In genomic region chr4:56799824-56800756, GRCh38 we compare ENCODE assay signal across 1 cellular context.
TF ChIP-seq lines count a peak whose summit lies in the region.

No MANE protein-coding gene starts in this region.

TF ChIP-seq in HEK293, 187 proteins besides CTCF, POLR2A, EP300 and RAD21 (continued from another document):
- TF ChIP-seq AEBP2 (tag by site-specific recombination; IDR thresholded peaks at IDR 0.05; ENCODE audit: borderline replicate concordance) = no peak
- TF ChIP-seq REPIN1 (tag by site-specific recombination; IDR thresholded peaks at IDR 0.05; ENCODE audit: low read depth) = no peak
- TF ChIP-seq ZNF501 (tag by site-specific recombination; IDR thresholded peaks at IDR 0.05) = no peak
- no peak for TF ChIP-seq ZNF449 (tag by site-specific recombination; IDR thresholded peaks at IDR 0.05)
- no peak for TF ChIP-seq ZNF530 (tag by site-specific recombination; IDR thresholded peaks at IDR 0.05; ENCODE audit: low read depth)
- TF ChIP-seq ZNF629 (tag by site-specific recombination; IDR thresholded peaks at IDR 0.05) = peak; percentile 64
- TF ChIP-seq, protein P1, sequence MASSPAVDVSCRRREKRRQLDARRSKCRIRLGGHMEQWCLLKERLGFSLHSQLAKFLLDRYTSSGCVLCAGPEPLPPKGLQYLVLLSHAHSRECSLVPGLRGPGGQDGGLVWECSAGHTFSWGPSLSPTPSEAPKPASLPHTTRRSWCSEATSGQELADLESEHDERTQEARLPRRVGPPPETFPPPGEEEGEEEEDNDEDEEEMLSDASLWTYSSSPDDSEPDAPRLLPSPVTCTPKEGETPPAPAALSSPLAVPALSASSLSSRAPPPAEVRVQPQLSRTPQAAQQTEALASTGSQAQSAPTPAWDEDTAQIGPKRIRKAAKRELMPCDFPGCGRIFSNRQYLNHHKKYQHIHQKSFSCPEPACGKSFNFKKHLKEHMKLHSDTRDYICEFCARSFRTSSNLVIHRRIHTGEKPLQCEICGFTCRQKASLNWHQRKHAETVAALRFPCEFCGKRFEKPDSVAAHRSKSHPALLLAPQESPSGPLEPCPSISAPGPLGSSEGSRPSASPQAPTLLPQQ (tag by site-specific recombination; IDR thresholded peaks at IDR 0.05) = no peak
- TF ChIP-seq MZF1 (tag by site-specific recombination; IDR thresholded peaks at IDR 0.05; ENCODE audit: borderline replicate concordance) = 0 out of 2 replicates have a peak, but pooled peaks have one; percentile 26
- no peak for TF ChIP-seq ZNF114 (tag by site-specific recombination; IDR thresholded peaks at IDR 0.05)
- no peak for TF ChIP-seq KLF8 (tag by site-specific recombination; IDR thresholded peaks at IDR 0.05)
- no peak for TF ChIP-seq GLI2 (tag by site-specific recombination; IDR thresholded peaks at IDR 0.05; ENCODE audit: borderline replicate concordance, low read depth)
- TF ChIP-seq ZBTB17 (tag by site-specific recombination; IDR thresholded peaks at IDR 0.05) = peak; percentile 93
- no peak for TF ChIP-seq ZBTB8A (tag by site-specific recombination; IDR thresholded peaks at IDR 0.05)
- no peak for TF ChIP-seq ZNF112 (tag by site-specific recombination; IDR thresholded peaks at IDR 0.05)
- no peak for TF ChIP-seq KLF17 (tag by site-specific recombination; IDR thresholded peaks at IDR 0.05)
- TF ChIP-seq ZEB2 (tag by site-specific recombination; IDR thresholded peaks at IDR 0.05) = peak; percentile 52; the same call in 1 of the 2 replicates
- TF ChIP-seq ZNF600 (tag by site-specific recombination; IDR thresholded peaks at IDR 0.05) = 0 out of 2 replicates have a peak, but pooled peaks have one; percentile 8
- no peak; the same call in 1 of the 2 replicates for TF ChIP-seq ZNF513 (tag by site-specific recombination; IDR thresholded peaks at IDR 0.05)
- TF ChIP-seq ZNF664 (tag by site-specific recombination; IDR thresholded peaks at IDR 0.05) = no peak
- TF ChIP-seq ZNF785 (tag by site-specific recombination; IDR thresholded peaks at IDR 0.05) = no peak
- no peak for TF ChIP-seq ZNF274 (IDR thresholded peaks at IDR 0.05; ENCODE audit: low read length)
- no peak for TF ChIP-seq ZNF274 (tag by site-specific recombination; IDR thresholded peaks at IDR 0.05; ENCODE audit: borderline replicate concordance)
- peak; percentile 83 for TF ChIP-seq ZNF654 (tag by site-specific recombination; IDR thresholded peaks at IDR 0.05; ENCODE audit: low read depth)
- 0 out of 2 replicates have a peak, but pooled peaks have one; percentile 20 for TF ChIP-seq PRDM10 (tag by site-specific recombination; IDR thresholded peaks at IDR 0.05)
- no peak for TF ChIP-seq ZNF223 (tag by site-specific recombination; IDR thresholded peaks at IDR 0.05)
- TF ChIP-seq ZNF621 (tag by site-specific recombination; IDR thresholded peaks at IDR 0.05) = no peak
- TF ChIP-seq ZNF174 (tag by site-specific recombination; IDR thresholded peaks at IDR 0.05) = no peak
- TF ChIP-seq ZNF555 (tag by site-specific recombination; conservative IDR thresholded peaks at IDR 0.05) = no peak
- no peak for TF ChIP-seq PRDM6 (tag by site-specific recombination; IDR thresholded peaks at IDR 0.05)
- no peak for TF ChIP-seq PRDM1 (tag by site-specific recombination; IDR thresholded peaks at IDR 0.05)
- TF ChIP-seq SP2 (tag by site-specific recombination; IDR thresholded peaks at IDR 0.05) = no peak
- TF ChIP-seq ZNF146 (tag by site-specific recombination; IDR thresholded peaks at IDR 0.05) = no peak
- peak; percentile 53 for TF ChIP-seq ZNF335 (tag by site-specific recombination; conservative IDR thresholded peaks at IDR 0.05)
- TF ChIP-seq ZNF37A (tag by site-specific recombination; IDR thresholded peaks at IDR 0.05) = no peak
- TF ChIP-seq ZSCAN5A (tag by site-specific recombination; IDR thresholded peaks at IDR 0.05) = no peak
- no peak for TF ChIP-seq ZNF121 (tag by site-specific recombination; IDR thresholded peaks at IDR 0.05)
- TF ChIP-seq ZBTB20 (tag by site-specific recombination; IDR thresholded peaks at IDR 0.05) = no peak
- TF ChIP-seq ZNF133 (tag by site-specific recombination; IDR thresholded peaks at IDR 0.05) = no peak
- TF ChIP-seq ZNF2 (tag by site-specific recombination; IDR thresholded peaks at IDR 0.05) = peak; percentile 24; the same call in 1 of the 2 replicates
- TF ChIP-seq ZNF529 (tag by site-specific recombination; IDR thresholded peaks at IDR 0.05; ENCODE audit: insufficient replicate concordance) = no peak
- no peak for TF ChIP-seq OSR2 (tag by site-specific recombination; IDR thresholded peaks at IDR 0.05)
